ENCODE assay signal across 25 cellular contexts in genomic region chr18:63348508-63349136, GRCh38. TPM values are rescaled to one million over a fixed set of nuclear protein-coding genes. Genes with fewer than 3 reads are reported as not detected.
DNase-seq lines count a peak whose midpoint lies in the region; ATAC-seq and TF ChIP-seq lines count a peak whose summit lies in the region.
"Had no signal": no experiment of that assay in that cellular context is flagged by ENCODE, and none has a peak within 500 bp of the region (broad histone marks: within the 10 kb centered on the region; RNA-seq: fewer than 3 reads in every experiment).

No MANE protein-coding gene starts in this region.

- H3K79me2 ChIP-seq in DOHH2 (ENCODE audit: control insufficient read depth, low read length) = no peaks in the 10 kb centered on the region

- TF ChIP-seq CTCF in DOHH2 (IDR thresholded peaks at IDR 0.05; ENCODE audit: low read depth, low read length, poor library complexity, severe bottlenecking) (no peak), RWPE2 (IDR thresholded peaks at IDR 0.05; ENCODE audit: poor library complexity, severe bottlenecking) (no peak)

- H3K9me3 ChIP-seq in DOHH2 (ENCODE audit: control insufficient read depth, insufficient read depth, low read length) = no peaks in the 10 kb centered on the region
- no peaks in the 10 kb centered on the region for H3K9me3 ChIP-seq in RWPE2 (ENCODE audit: severe bottlenecking)
- no peaks in the 10 kb centered on the region for H3K9me3 ChIP-seq in T-helper 17 cell (ENCODE audit: control insufficient read depth, low read length, poor library complexity, severe bottlenecking)
- H3K9me3 ChIP-seq: breast epithelium, colonic mucosa, vagina had no signal

- no peak for DNase-seq in RWPE2 (ENCODE audit: low spot score)
- DNase-seq in activated gamma-delta T cell treated with Interleukin-2 at 50 U/mL for 16 hours = no peak
- no peak for DNase-seq in AG08395 (ENCODE audit: low spot score)
- no peak for DNase-seq in NCI-H1092 (lab: John Stamatoyannopoulos, UW)
- DNase-seq in T-helper 17 cell = no peak
- DNase-seq: activated CD4-positive, alpha-beta T cell treated with anti-CD3 and anti-CD28 coated beads, Interleukin-2, amount 10 ng/mL, durations not matched to agents 7 days and 5 days; activated effector memory CD4-positive, alpha-beta T cell treated with Interleukin-2 at 50 U/mL for 16 hours; C1 segment of cervical spinal cord; colonic mucosa; endodermal cell; glutamatergic neuron; H9; left colon; NCI-H1417 treated with DMSO at 0.1 percent for 48 hours; NCI-H526; SIG-M5 had no signal

- H3K4me3 ChIP-seq in DOHH2 (ENCODE audit: low read length) (peak overlapping the region; percentile 47), RWPE2 (ENCODE audit: severe bottlenecking) (no peak overlapping the region)
- H3K4me3 ChIP-seq: breast epithelium, colonic mucosa, vagina had no signal

- no peaks in the 10 kb centered on the region for H3K27me3 Mint-ChIP-seq in T-helper 17 cell
- H3K27me3 Mint-ChIP-seq: activated CD4-positive, alpha-beta T cell treated with anti-CD3 and anti-CD28 coated beads, Interleukin-2, amount 10 ng/mL, durations not matched to agents 7 days and 5 days had no signal

- H3K9me2 ChIP-seq in DOHH2 (replicated peaks; ENCODE audit: control insufficient read depth, low read length) = no peaks in the 10 kb centered on the region

- H3K27me3 ChIP-seq in DOHH2 (ENCODE audit: control insufficient read depth, low read length) (no peaks in the 10 kb centered on the region), RWPE2 (ENCODE audit: insufficient read depth, poor library complexity, severe bottlenecking) (no peaks in the 10 kb centered on the region)
- H3K27me3 ChIP-seq: breast epithelium, colonic mucosa, vagina had no signal

- H3K4me2 ChIP-seq in DOHH2 (ENCODE audit: low read length) = peak overlapping the region; percentile 68

- H3K4me1 Mint-ChIP-seq in T-helper 17 cell = peaks cover 15% of the 10 kb centered on the region
- H3K4me1 Mint-ChIP-seq: activated CD4-positive, alpha-beta T cell treated with anti-CD3 and anti-CD28 coated beads, Interleukin-2, amount 10 ng/mL, durations not matched to agents 7 days and 5 days; endodermal cell; H9; mesothelial cell of epicardium; nephron had no signal

- no peaks in the 10 kb centered on the region for H4K20me1 ChIP-seq in DOHH2 (ENCODE audit: control insufficient read depth, insufficient read depth, low read depth, low read length)

- H3K36me3 ChIP-seq in DOHH2 (ENCODE audit: control insufficient read depth, low read length) (peaks cover 49% of the 10 kb centered on the region), RWPE2 (ENCODE audit: low read depth) (peaks cover 92% of the 10 kb centered on the region)
- H3K36me3 ChIP-seq: breast epithelium, colonic mucosa had no signal

- H3K4me1 ChIP-seq in DOHH2 (ENCODE audit: control insufficient read depth, low read length) (peaks cover 14% of the 10 kb centered on the region), RWPE2 (ENCODE audit: insufficient read depth, poor library complexity, severe bottlenecking) (peaks cover 24% of the 10 kb centered on the region)
- H3K4me1 ChIP-seq: breast epithelium, colonic mucosa, parathyroid adenoma had no signal

- no peak overlapping the region for H3K27ac Mint-ChIP-seq in T-helper 17 cell
- H3K27ac Mint-ChIP-seq: activated CD4-positive, alpha-beta T cell treated with anti-CD3 and anti-CD28 coated beads, Interleukin-2, amount 10 ng/mL, durations not matched to agents 7 days and 5 days; endodermal cell; H9; mesothelial cell of epicardium; nephron had no signal

- peaks cover 8% of the 10 kb centered on the region for H3K36me3 Mint-ChIP-seq in T-helper 17 cell (ENCODE audit: low read depth)

- H3F3A ChIP-seq in DOHH2 (ENCODE audit: control insufficient read depth, insufficient read depth) = no peaks in the 10 kb centered on the region; the same call in 1 of the 2 replicates

- no peak overlapping the region for H3K4me3 Mint-ChIP-seq in T-helper 17 cell
- H3K4me3 Mint-ChIP-seq: activated CD4-positive, alpha-beta T cell treated with anti-CD3 and anti-CD28 coated beads, Interleukin-2, amount 10 ng/mL, durations not matched to agents 7 days and 5 days; endodermal cell; H9; mesothelial cell of epicardium; nephron had no signal

- H3K27ac ChIP-seq in DOHH2 (ENCODE audit: low read depth, low read length) (peak overlapping the region; percentile 51), RWPE2 (ENCODE audit: poor library complexity, severe bottlenecking) (peak overlapping the region; percentile 86)
- H3K27ac ChIP-seq: colonic mucosa, parathyroid adenoma had no signal

- ATAC-seq in GM18868 (IDR thresholded peaks at IDR 0.05; ENCODE audit: unreplicated experiment) (peak; percentile 90), HG02852 (IDR thresholded peaks at IDR 0.05; ENCODE audit: unreplicated experiment) (peak; percentile 69), RWPE2 (ENCODE audit: low read depth) (no peak), T-helper 17 cell (no peak)
- ATAC-seq: left colon, sciatic nerve had no signal

RNA-seq across cellular contexts. Expression of gene KDSR, which starts 18.4 kb away (rescaled TPM):
- 10 to 100 TPM; 55.2 to 71.2 TPM for total RNA-seq in T-helper 17 cell

RNA-seq across cellular contexts. Expression of gene BCL2, which starts 29.1 kb away (rescaled TPM):
- 100 to 1,000 TPM; 134 to 136 TPM for total RNA-seq in T-helper 17 cell

Comparison
In these comparisons a context has a peak if more than half of its experiments do, and no peak if none do; other contexts are left out.
1. ATAC-seq: peak in GM18868 (single experiment) and HG02852 (single experiment); none in RWPE2 (single experiment) and T-helper 17 cell (single experiment).